8 cellular contexts compared by ENCODE assay signal in the genomic region with DNA sequence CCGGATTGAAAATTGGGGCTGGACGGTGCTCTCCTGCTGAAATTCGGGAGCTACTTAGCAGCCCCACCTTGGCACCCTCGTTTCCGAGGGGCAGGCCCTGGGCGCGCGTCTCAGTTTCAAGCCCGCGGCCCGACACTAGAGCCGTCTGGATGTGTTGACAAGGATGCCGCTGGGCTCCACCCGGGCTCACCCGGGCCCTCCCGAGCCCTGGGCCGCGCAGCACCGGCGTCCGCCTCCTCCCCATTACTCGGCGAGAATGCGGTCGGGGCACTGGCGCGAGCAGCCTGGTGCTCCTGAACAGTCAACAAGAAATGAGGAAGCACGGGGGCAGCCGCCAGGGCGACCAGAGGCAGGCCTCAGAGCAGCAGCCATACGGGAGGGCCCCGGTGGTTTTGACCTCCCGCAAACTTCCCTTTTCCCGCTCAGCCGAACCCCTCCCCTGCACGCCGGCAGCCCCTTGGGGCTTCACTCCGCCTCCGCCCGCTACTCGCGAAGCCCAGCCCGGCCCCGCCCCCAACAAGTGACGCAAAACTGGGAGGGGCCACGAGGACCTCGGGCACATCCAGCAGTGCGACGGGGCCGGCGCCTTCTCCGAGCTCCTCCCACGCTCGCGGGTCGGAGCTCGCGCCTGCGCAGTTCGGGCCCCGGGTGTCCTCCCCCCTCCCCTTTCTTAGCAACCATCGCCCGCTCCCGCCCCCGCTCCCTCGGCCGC. TPM values are rescaled to one million over a fixed set of nuclear protein-coding genes. Genes with fewer than 3 reads are reported as not detected.
DNase-seq lines count a peak whose midpoint lies in the region; ATAC-seq and TF ChIP-seq lines count a peak whose summit lies in the region.

No MANE protein-coding gene starts in this region.

- H3K36me3 ChIP-seq in SK-N-SH (replicated peaks in 1 of 2; ENCODE audit: control insufficient read depth in 1 of 2, insufficient read depth in 2 of 2, low read length in 1 of 2) (peaks cover 20 to 24% of the 10 kb centered on the region in 2 experiments), thymus (ENCODE audit: control insufficient read depth, insufficient read depth) (peaks cover 3% of the 10 kb centered on the region)

- no peak; a peak in 1 of 4 replicates for TF ChIP-seq EP300 in SK-N-SH (IDR thresholded peaks at IDR 0.05; ENCODE audit: borderline replicate concordance in 1 of 2, low read depth in 1 of 2, low read length in 1 of 2)

- peaks cover 5% of the 10 kb centered on the region for H3K36me3 Mint-ChIP-seq in activated naive CD8-positive, alpha-beta T cell
- H3K36me3 Mint-ChIP-seq in osteocyte (ENCODE audit: unreplicated experiment), result peaks cover 16% of the 10 kb centered on the region

- H3K4me3 ChIP-seq in SK-N-SH (ENCODE audit: low read depth in 2 of 2, low read length in 1 of 2), result peak overlapping the region; percentile 54 to 60
- H3K4me3 ChIP-seq in thymus (ENCODE audit: low read length), result peak overlapping the region; percentile 97

- H4K20me1 ChIP-seq in SK-N-SH (ENCODE audit: insufficient read depth), result peaks cover 24% of the 10 kb centered on the region

- peak overlapping the region; percentile 95 for H3K27ac Mint-ChIP-seq in activated naive CD8-positive, alpha-beta T cell
- H3K27ac Mint-ChIP-seq in osteocyte (ENCODE audit: unreplicated experiment), result peak overlapping the region; percentile 91

- H3F3A ChIP-seq in SK-N-SH (replicated peaks; ENCODE audit: insufficient read depth), result peaks cover 29% of the 10 kb centered on the region

- intact Hi-C loops in head of caudate nucleus (cut with DNase I), result loop anchor here (5.0 kb wide), 2 partner anchors 43 to 72 kb away; no protein-coding TSS in a partner anchor

- no peak for TF ChIP-seq CTCF in GM10266 (IDR thresholded peaks at IDR 0.05; ENCODE audit: control insufficient read depth, insufficient read depth, low read depth, missing control alignments)
- no peak for TF ChIP-seq CTCF in SK-N-SH (IDR thresholded peaks at IDR 0.05)
- TF ChIP-seq CTCF in osteocyte (IDR thresholded peaks at IDR 0.05), result no peak

- H3K4me1 ChIP-seq in SK-N-SH (ENCODE audit: control insufficient read depth in 1 of 2, insufficient read depth in 2 of 2, low read depth in 1 of 2, low read length in 1 of 2), result peaks cover 13 to 22% of the 10 kb centered on the region in 2 experiments
- H3K4me1 ChIP-seq in thymus (ENCODE audit: control insufficient read depth, insufficient read depth, low read length), result peaks cover 13% of the 10 kb centered on the region

- H3K27me3 ChIP-seq in SK-N-SH (ENCODE audit: insufficient read depth) (no peaks in the 10 kb centered on the region), thymus (ENCODE audit: control insufficient read depth, insufficient read depth) (no peaks in the 10 kb centered on the region)

- CTCF ChIA-PET in SK-N-SH (lab: Yijun Ruan, JAX), result interaction anchor here (0.6 to 2.4 kb wide), 8 partner anchors 11 to 174 kb away, joined by 3 to 7 read pairs (median 4); no protein-coding TSS in a partner anchor

- H3K4me1 Mint-ChIP-seq in activated naive CD8-positive, alpha-beta T cell (ENCODE audit: low read depth), result peaks cover 54% of the 10 kb centered on the region
- H3K4me1 Mint-ChIP-seq in osteocyte (ENCODE audit: unreplicated experiment), result peaks cover 37% of the 10 kb centered on the region

- H3K79me2 ChIP-seq in SK-N-SH (ENCODE audit: insufficient read depth), result peaks cover 41% of the 10 kb centered on the region

- H3K27ac ChIP-seq in SK-N-SH (ENCODE audit: low read depth in 2 of 2, low read length in 1 of 2) (peak overlapping the region; percentile 87), thymus (ENCODE audit: low read depth) (peak overlapping the region; percentile 95)

- H3K9me3 ChIP-seq in SK-N-SH, result no peaks in the 10 kb centered on the region; the same call in 1 of the 2 replicates
- H3K9me3 ChIP-seq in thymus (ENCODE audit: control insufficient read depth), result no peaks in the 10 kb centered on the region

- DNase-seq in GM10266 (ENCODE audit: extremely low spot score) (peak; percentile 98), NCI-H1092 (lab: John Stamatoyannopoulos, UW) (peak; percentile 97), SK-N-SH (peak; percentile 100), head of caudate nucleus (peak; percentile 96 to 100 (median 99)), osteocyte (ENCODE audit: extremely low spot score, unreplicated experiment) (peak; percentile 100)

- H3K9ac ChIP-seq in SK-N-SH, result peak overlapping the region; percentile 80

- peak overlapping the region; percentile 81 for H3K4me2 ChIP-seq in SK-N-SH

- H3K27me3 Mint-ChIP-seq in activated naive CD8-positive, alpha-beta T cell, result no peaks in the 10 kb centered on the region
- no peaks in the 10 kb centered on the region for H3K27me3 Mint-ChIP-seq in osteocyte (ENCODE audit: unreplicated experiment)

- peak overlapping the region; percentile 82 for H3K4me3 Mint-ChIP-seq in activated naive CD8-positive, alpha-beta T cell
- peak overlapping the region; percentile 63 for H3K4me3 Mint-ChIP-seq in osteocyte (ENCODE audit: unreplicated experiment)

- no peaks in the 10 kb centered on the region for H3K9me2 ChIP-seq in SK-N-SH

- POLR2A ChIA-PET in SK-N-SH (lab: Yijun Ruan, JAX), result interaction anchor here (0.7 to 1.5 kb wide), 5 partner anchors 11 to 237 kb away, joined by 3 to 6 read pairs (median 3); no protein-coding TSS in a partner anchor

- no peaks in the 10 kb centered on the region for H3K9me3 Mint-ChIP-seq in activated naive CD8-positive, alpha-beta T cell (ENCODE audit: low read depth)
- H3K9me3 Mint-ChIP-seq in osteocyte (ENCODE audit: unreplicated experiment), result peaks cover 5% of the 10 kb centered on the region

- WGBS in SK-N-SH (ENCODE audit: low lambda C conversion rate), result 7% methylated on average over 42 of the region's 67 CpGs
- 1% methylated on average over 67 of the region's 67 CpGs for WGBS in thymus

- no peak for TF ChIP-seq RAD21 in SK-N-SH (IDR thresholded peaks at IDR 0.05; ENCODE audit: low read length)

- peak overlapping the region; percentile 65 for H2AFZ ChIP-seq in SK-N-SH (ENCODE audit: low read depth)

- peak; percentile 83 for ATAC-seq in HG02588 (IDR thresholded peaks at IDR 0.05; ENCODE audit: unreplicated experiment)

TF ChIP-seq in SK-N-SH, 30 proteins besides CTCF, POLR2A, EP300 and RAD21 (continues in another document):
- TF ChIP-seq, protein P1, sequence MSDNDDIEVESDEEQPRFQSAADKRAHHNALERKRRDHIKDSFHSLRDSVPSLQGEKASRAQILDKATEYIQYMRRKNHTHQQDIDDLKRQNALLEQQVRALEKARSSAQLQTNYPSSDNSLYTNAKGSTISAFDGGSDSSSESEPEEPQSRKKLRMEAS (IDR thresholded peaks at IDR 0.05; ENCODE audit: low read depth), result peak; percentile 92
- TF ChIP-seq MXI1 (IDR thresholded peaks at IDR 0.05; ENCODE audit: low read depth, low read length), result peak; percentile 87; the same call in 1 of the 2 replicates
- TF ChIP-seq, protein P2, sequence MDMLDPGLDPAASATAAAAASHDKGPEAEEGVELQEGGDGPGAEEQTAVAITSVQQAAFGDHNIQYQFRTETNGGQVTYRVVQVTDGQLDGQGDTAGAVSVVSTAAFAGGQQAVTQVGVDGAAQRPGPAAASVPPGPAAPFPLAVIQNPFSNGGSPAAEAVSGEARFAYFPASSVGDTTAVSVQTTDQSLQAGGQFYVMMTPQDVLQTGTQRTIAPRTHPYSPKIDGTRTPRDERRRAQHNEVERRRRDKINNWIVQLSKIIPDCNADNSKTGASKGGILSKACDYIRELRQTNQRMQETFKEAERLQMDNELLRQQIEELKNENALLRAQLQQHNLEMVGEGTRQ (IDR thresholded peaks at IDR 0.05; ENCODE audit: borderline replicate concordance, low read depth, low read length), result 0 out of 2 replicates have a peak, but pooled peaks have one; percentile 13
- peak; percentile 90 for TF ChIP-seq NRF1 (IDR thresholded peaks at IDR 0.05; ENCODE audit: low read depth, low read length)
- TF ChIP-seq PBX3 (IDR thresholded peaks at IDR 0.05), result peak; percentile 20; the same call in 1 of the 2 replicates
- peak; percentile 72; the same call in 1 of the 2 replicates for TF ChIP-seq POLR2AphosphoS5 (IDR thresholded peaks at IDR 0.05; ENCODE audit: low read depth, low read length)
- TF ChIP-seq, protein P3, sequence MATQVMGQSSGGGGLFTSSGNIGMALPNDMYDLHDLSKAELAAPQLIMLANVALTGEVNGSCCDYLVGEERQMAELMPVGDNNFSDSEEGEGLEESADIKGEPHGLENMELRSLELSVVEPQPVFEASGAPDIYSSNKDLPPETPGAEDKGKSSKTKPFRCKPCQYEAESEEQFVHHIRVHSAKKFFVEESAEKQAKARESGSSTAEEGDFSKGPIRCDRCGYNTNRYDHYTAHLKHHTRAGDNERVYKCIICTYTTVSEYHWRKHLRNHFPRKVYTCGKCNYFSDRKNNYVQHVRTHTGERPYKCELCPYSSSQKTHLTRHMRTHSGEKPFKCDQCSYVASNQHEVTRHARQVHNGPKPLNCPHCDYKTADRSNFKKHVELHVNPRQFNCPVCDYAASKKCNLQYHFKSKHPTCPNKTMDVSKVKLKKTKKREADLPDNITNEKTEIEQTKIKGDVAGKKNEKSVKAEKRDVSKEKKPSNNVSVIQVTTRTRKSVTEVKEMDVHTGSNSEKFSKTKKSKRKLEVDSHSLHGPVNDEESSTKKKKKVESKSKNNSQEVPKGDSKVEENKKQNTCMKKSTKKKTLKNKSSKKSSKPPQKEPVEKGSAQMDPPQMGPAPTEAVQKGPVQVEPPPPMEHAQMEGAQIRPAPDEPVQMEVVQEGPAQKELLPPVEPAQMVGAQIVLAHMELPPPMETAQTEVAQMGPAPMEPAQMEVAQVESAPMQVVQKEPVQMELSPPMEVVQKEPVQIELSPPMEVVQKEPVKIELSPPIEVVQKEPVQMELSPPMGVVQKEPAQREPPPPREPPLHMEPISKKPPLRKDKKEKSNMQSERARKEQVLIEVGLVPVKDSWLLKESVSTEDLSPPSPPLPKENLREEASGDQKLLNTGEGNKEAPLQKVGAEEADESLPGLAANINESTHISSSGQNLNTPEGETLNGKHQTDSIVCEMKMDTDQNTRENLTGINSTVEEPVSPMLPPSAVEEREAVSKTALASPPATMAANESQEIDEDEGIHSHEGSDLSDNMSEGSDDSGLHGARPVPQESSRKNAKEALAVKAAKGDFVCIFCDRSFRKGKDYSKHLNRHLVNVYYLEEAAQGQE (IDR thresholded peaks at IDR 0.05; ENCODE audit: low read depth, low read length), result no peak
- peak; percentile 47 for TF ChIP-seq RCOR1 (IDR thresholded peaks at IDR 0.05; ENCODE audit: low read length)

RNA-seq across cellular contexts. Expression of gene SEC14L1, which starts 0.4 kb away (rescaled TPM):
- polyA plus RNA-seq in SK-N-SH (2012; rRNA removed), result 45.1 and 62.4 TPM in 2 replicates
- 54.4 and 58.5 TPM in 2 replicates for polyA plus RNA-seq in SK-N-SH (2012; cell fraction: cytosol; rRNA removed)
- polyA plus RNA-seq in SK-N-SH (2012; cell fraction: nucleus; rRNA removed), result 48.9 and 66.1 TPM in 2 replicates
- 82.9 and 90.5 TPM in 2 replicates for total RNA-seq in osteocyte
- 28.7 TPM for polyA plus RNA-seq in thymus

Comparison
In these comparisons a context has a peak if more than half of its experiments do, and no peak if none do; other contexts are left out.
1. Peak in every context shown above with its lines: DNase-seq, ATAC-seq, H3K4me3 ChIP-seq and H3K27ac ChIP-seq.